Comparison of ENCODE assay signal across 21 cellular contexts in genomic region chr1:52432807-52433206, GRCh38.
"Had no signal": no experiment of that assay in that cellular context is flagged by ENCODE, and none has a peak within 500 bp of the region (broad histone marks: within the 10 kb centered on the region; RNA-seq: fewer than 3 reads in every experiment).

No MANE protein-coding gene starts in this region.

- H3K4me1 ChIP-seq: SJSA1 had no signal

- H3K27me3 ChIP-seq: SJSA1 had no signal

- FAIRE-seq: RCC 7860 had no signal

- DNase-seq: Karpas-422, KG1, MM.1S, NCI-H1092 treated with DMSO at 0.1 percent for 48 hours, NCI-H1436, NCI-H187, NCI-H2029, NCI-H2081 treated with DMSO at 0.1 percent for 48 hours, NCI-H2171, NCI-H226, NCI-H446, NCI-H510A, NCI-H524 treated with DMSO at 0.1 percent for 48 hours, NCI-H69, NCI-H774, Right ventricle myocardium superior, RPMI8226, SIG-M5 had no signal

- H3K4me3 ChIP-seq: SJSA1, SK-N-MC had no signal

- H3K27ac ChIP-seq: SJSA1 had no signal

- H3K9me3 ChIP-seq: SJSA1 had no signal
